ENCODE assay signal across 32 cellular contexts in genomic region chr5:158470764-158471163, GRCh38.
"Had no signal": no experiment of that assay in that cellular context is flagged by ENCODE, and none has a peak within 500 bp of the region (broad histone marks: within the 10 kb centered on the region; RNA-seq: fewer than 3 reads in every experiment).

No MANE protein-coding gene starts in this region.

- H3K79me2 ChIP-seq: parathyroid adenoma had no signal

- H3K9ac ChIP-seq: parathyroid adenoma had no signal

- H3K36me3 ChIP-seq: colonic mucosa, esophagus muscularis mucosa, gastroesophageal sphincter, heart right ventricle, prostate gland, right atrium auricular region, sigmoid colon, tibial nerve, upper lobe of left lung had no signal

- H3K9me3 Mint-ChIP-seq: immature natural killer cell; memory B cell; natural killer cell; neural crest cell; stimulated activated memory B cell treated with anti-CD40 and anti-IgM and Interleukin-4, amounts not matched to agents 10 μg/mL and 1 μg/mL and 100 μg/mL, for 72 hours had no signal

- H3K27me3 Mint-ChIP-seq: dendritic cell treated with granulocyte-macrophage colony-stimulating factor and Interleukin-4, amounts not matched to agents 40 ng/mL and 50 ng/mL, for 4 days; memory B cell; stimulated activated memory B cell treated with anti-CD40 and anti-IgM and Interleukin-4, amounts not matched to agents 10 μg/mL and 1 μg/mL and 100 μg/mL, for 72 hours had no signal

- FAIRE-seq: urothelium cell line had no signal

- ATAC-seq: foreskin keratinocyte; gastroesophageal sphincter; heart right ventricle; left colon; left ventricle myocardium superior; natural killer cell; stimulated activated memory B cell treated with anti-CD40 and anti-IgM and Interleukin-4, amounts not matched to agents 10 μg/mL and 1 μg/mL and 100 μg/mL, for 72 hours; stimulated activated naive CD8-positive, alpha-beta T cell treated with anti-CD3 and anti-CD28 coated beads, Interleukin-15, Interleukin-2, amounts not matched to agents 100 U/mL and 50 U/mL, for 24 hours had no signal

- H2AFZ ChIP-seq: parathyroid adenoma had no signal

- H3K4me3 Mint-ChIP-seq: dendritic cell treated with granulocyte-macrophage colony-stimulating factor and Interleukin-4, amounts not matched to agents 40 ng/mL and 50 ng/mL, for 4 days; endodermal cell; immature natural killer cell; memory B cell; natural killer cell; neural crest cell; stimulated activated memory B cell treated with anti-CD40 and anti-IgM and Interleukin-4, amounts not matched to agents 10 μg/mL and 1 μg/mL and 100 μg/mL, for 72 hours had no signal

- H3K36me3 Mint-ChIP-seq: immature natural killer cell; memory B cell; natural killer cell; stimulated activated memory B cell treated with anti-CD40 and anti-IgM and Interleukin-4, amounts not matched to agents 10 μg/mL and 1 μg/mL and 100 μg/mL, for 72 hours had no signal

- H3K4me3 ChIP-seq: colonic mucosa, esophagus muscularis mucosa, gastroesophageal sphincter, heart right ventricle, lung, prostate gland, right atrium auricular region, sigmoid colon, testis, tibial nerve, upper lobe of left lung had no signal

- H3K9me3 ChIP-seq: colonic mucosa, esophagus muscularis mucosa, gastroesophageal sphincter, prostate gland, right atrium auricular region, sigmoid colon, testis, tibial nerve, upper lobe of left lung had no signal

- H3K27ac Mint-ChIP-seq: dendritic cell treated with granulocyte-macrophage colony-stimulating factor and Interleukin-4, amounts not matched to agents 40 ng/mL and 50 ng/mL, for 4 days; endodermal cell; immature natural killer cell; memory B cell; natural killer cell; stimulated activated memory B cell treated with anti-CD40 and anti-IgM and Interleukin-4, amounts not matched to agents 10 μg/mL and 1 μg/mL and 100 μg/mL, for 72 hours had no signal

- H3K27ac ChIP-seq: colonic mucosa, epithelial cell of prostate, esophagus muscularis mucosa, foreskin keratinocyte, gastroesophageal sphincter, heart right ventricle, parathyroid adenoma, prostate gland, right atrium auricular region, sigmoid colon, testis, tibial nerve, upper lobe of left lung had no signal

- H3K4me1 Mint-ChIP-seq: immature natural killer cell, natural killer cell, neural crest cell had no signal

- DNase-seq: colonic mucosa; effector CD8-positive, alpha-beta T cell; foreskin keratinocyte; heart right ventricle; hypothalamus; immature natural killer cell; islet precursor cell; kidney glomerular epithelial cell; left colon; left ventricle myocardium superior; natural killer cell; sigmoid colon; stimulated activated CD4-positive, alpha-beta T cell treated with anti-CD3 and anti-CD28 coated beads, Interleukin-2, amount 100 ng/mL, for 24 hours; stimulated activated CD4-positive, alpha-beta T cell treated with anti-CD3 and anti-CD28 coated beads, Interleukin-4, amount 100 ng/mL, for 4 hours; stimulated activated naive CD8-positive, alpha-beta T cell treated with anti-CD3 and anti-CD28 coated beads, Interleukin-15, Interleukin-2, amounts not matched to agents 100 U/mL and 50 U/mL, for 24 hours; substantia nigra; testis; upper lobe of left lung had no signal

- H3K27me3 ChIP-seq: colonic mucosa, esophagus muscularis mucosa, foreskin keratinocyte, gastroesophageal sphincter, heart right ventricle, right atrium auricular region, sigmoid colon, testis, tibial nerve, upper lobe of left lung had no signal

- H3K4me1 ChIP-seq: colonic mucosa, foreskin keratinocyte, parathyroid adenoma, prostate gland, right atrium auricular region, testis, tibial nerve had no signal
